Comparison of ENCODE assay signal across 11 cellular contexts in the genomic region with DNA sequence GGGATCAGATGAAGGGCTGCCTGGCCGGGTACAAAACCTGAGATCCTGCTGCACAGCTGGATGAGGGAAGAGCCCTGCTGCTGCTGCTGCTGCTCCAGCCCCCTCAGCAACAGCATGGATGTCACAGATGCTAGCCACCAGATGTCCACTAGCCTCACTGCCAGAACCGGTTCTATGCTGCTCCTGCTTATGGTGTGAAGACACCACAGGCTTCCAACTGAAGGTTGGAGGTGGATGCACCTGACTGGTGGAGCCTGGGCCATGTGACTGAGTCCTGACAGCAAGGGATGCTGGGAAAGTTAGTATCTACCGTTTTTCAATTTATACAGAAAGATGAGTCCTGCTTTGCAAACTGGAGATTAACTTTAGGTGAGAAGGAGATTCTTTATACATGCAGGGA. TPM values are rescaled to one million over a fixed set of nuclear protein-coding genes. Genes with fewer than 3 reads are reported as not detected.
DNase-seq lines count a peak whose midpoint lies in the region; ATAC-seq, FAIRE-seq and TF ChIP-seq lines count a peak whose summit lies in the region.
"Had no signal": no experiment of that assay in that cellular context is flagged by ENCODE, and none has a peak within 500 bp of the region (broad histone marks: within the 10 kb centered on the region; RNA-seq: fewer than 3 reads in every experiment).

No MANE protein-coding gene starts in this region.

- 0 out of 2 replicates have a peak overlapping the region, but pooled peaks have one; percentile 72 for H2AFZ ChIP-seq in Karpas-422 (ENCODE audit: low read length)
- H2AFZ ChIP-seq in HepG2 (ENCODE audit: low read length): no peak overlapping the region

- POLR2A ChIA-PET in HepG2 (lab: Yijun Ruan, JAX): no interaction called here

- H3K4me1 ChIP-seq in Karpas-422 (ENCODE audit: low read length) (peaks cover 5% of the 10 kb centered on the region), HepG2 (ENCODE audit: insufficient read depth, low read length) (peaks cover 51% of the 10 kb centered on the region)
- H3K4me1 ChIP-seq: foreskin keratinocyte, sigmoid colon had no signal

- no peak for TF ChIP-seq RAD21 in HepG2 (CRISPR knock-in tag; IDR thresholded peaks at IDR 0.05)

- BruUV-seq in HepG2 (replicated peaks; lab: Mats Ljungman, UMichigan): no TSS peak

- intact Hi-C loops in HepG2 (cut with micrococcal nuclease; ENCODE audit: unreplicated experiment): no loop called here

- H3K36me3 ChIP-seq in Karpas-422 (ENCODE audit: insufficient read depth, low read length) (no peaks in the 10 kb centered on the region), HepG2 (replicated peaks in 1 of 2; ENCODE audit: control insufficient read depth in 1 of 2, insufficient read depth in 2 of 2, low read length in 2 of 2) (no peaks in the 10 kb centered on the region)
- H3K36me3 ChIP-seq: sigmoid colon had no signal

- peak; percentile 39 for DNase-seq in ELR (ENCODE audit: low read depth)
- DNase-seq in Karpas-422: peak; percentile 73
- no peak for DNase-seq in HepG2 (ENCODE audit: low spot score)
- DNase-seq in HUDEP-2 (lab: John Stamatoyannopoulos, UW; ENCODE audit: unreplicated experiment in 76 of 76): no peak
- DNase-seq: activated CD8-positive, alpha-beta memory T cell treated with anti-CD3 and anti-CD28 coated beads, Interleukin-2, amount 50 U/mL, for 48 hours; foreskin keratinocyte; sigmoid colon had no signal

- TF ChIP-seq CTCF in HepG2 (CRISPR knock-in tag; IDR thresholded peaks at IDR 0.05): no peak

- in situ Hi-C loops in HepG2 (cut with HindIII; ENCODE audit: extremely low pct_ligation_motif_present, low pct_unique_long_range_greater_than_20kb): no loop called here

- H4K20me1 ChIP-seq in Karpas-422 (ENCODE audit: insufficient read depth, low read depth, low read length): no peaks in the 10 kb centered on the region
- H4K20me1 ChIP-seq in HepG2 (ENCODE audit: insufficient read depth, low read length): no peaks in the 10 kb centered on the region

- no peaks in the 10 kb centered on the region for H3K79me2 ChIP-seq in Karpas-422 (ENCODE audit: low read length)
- H3K79me2 ChIP-seq in HepG2 (ENCODE audit: insufficient read depth, low read length): no peaks in the 10 kb centered on the region

- CTCF ChIA-PET in HepG2 (lab: Yijun Ruan, JAX; ENCODE audit: low intra/inter-chr PET ratio, low total read pairs): no interaction called here

- H3K9me3 ChIP-seq in Karpas-422 (ENCODE audit: low read length) (no peaks in the 10 kb centered on the region), HepG2 (ENCODE audit: low read length) (no peaks in the 10 kb centered on the region)
- H3K9me3 ChIP-seq: sigmoid colon had no signal

- no peaks in the 10 kb centered on the region for H3K9me2 ChIP-seq in Karpas-422 (replicated peaks; ENCODE audit: insufficient read depth, low read length)

- FAIRE-seq in HepG2 (lab: Jason Lieb, UNC): peak; percentile 28
- FAIRE-seq: G401.6 had no signal

- H3K9ac ChIP-seq in Karpas-422 (ENCODE audit: low read length): 0 out of 2 replicates have a peak overlapping the region, but pooled peaks have one; percentile 29
- H3K9ac ChIP-seq in HepG2 (ENCODE audit: insufficient read depth, low read depth, low read length): no peak overlapping the region

- peak; percentile 19 for ATAC-seq in HepG2
- ATAC-seq in GM18867 (IDR thresholded peaks at IDR 0.05; ENCODE audit: unreplicated experiment): no peak
- no peak for ATAC-seq in HG03571 (IDR thresholded peaks at IDR 0.05; ENCODE audit: unreplicated experiment)
- ATAC-seq: foreskin keratinocyte had no signal

- H3K27ac ChIP-seq in Karpas-422 (ENCODE audit: low read length) (no peak overlapping the region), HepG2 (ENCODE audit: extremely low read length, insufficient read depth, low read length) (no peak overlapping the region)
- H3K27ac ChIP-seq: foreskin keratinocyte, sigmoid colon had no signal

- H3K27me3 ChIP-seq in Karpas-422 (ENCODE audit: low read length): no peaks in the 10 kb centered on the region
- H3K27me3 ChIP-seq in HepG2 (ENCODE audit: control insufficient read depth in 1 of 2, insufficient read depth in 2 of 2, low read length in 2 of 2): peaks cover 2 to 31% of the 10 kb centered on the region in 2 experiments

- 13% methylated on average over 3 of the region's 3 CpGs for WGBS in HepG2 (ENCODE audit: low lambda C conversion rate)

- H3K4me3 ChIP-seq in Karpas-422 (ENCODE audit: low read length): peak overlapping the region; percentile 10; the same call in 1 of the 2 replicates
- no peak overlapping the region for H3K4me3 ChIP-seq in HepG2 (replicated peaks in 1 of 3; ENCODE audit: insufficient read depth in 1 of 3, low read depth in 2 of 3, low read length in 3 of 3)
- H3K4me3 ChIP-seq: sigmoid colon had no signal

- H3K4me2 ChIP-seq in Karpas-422 (ENCODE audit: low read depth, low read length, poor library complexity, severe bottlenecking) (peak overlapping the region; percentile 43), HepG2 (ENCODE audit: low read depth, low read length) (peak overlapping the region; percentile 37)

- TF ChIP-seq EP300 in HepG2 (IDR thresholded peaks at IDR 0.05; ENCODE audit: low read depth in 2 of 2, low read length in 2 of 2): no peak
- no peak for TF ChIP-seq EP300 in HepG2 (CRISPR knock-in tag; IDR thresholded peaks at IDR 0.05; ENCODE audit: borderline replicate concordance)

- peak; percentile 48 for TF ChIP-seq POLR2A in Raji (IDR thresholded peaks at IDR 0.05; ENCODE audit: insufficient read depth, low read depth, low read length)
- no peak for TF ChIP-seq POLR2A in HepG2 (IDR thresholded peaks at IDR 0.05; ENCODE audit: insufficient read depth in 1 of 2, low read depth in 2 of 2, low read length in 2 of 2)

RNA-seq across cellular contexts. Expression of gene ACTG1, which starts 17.6 kb away (rescaled TPM):
- total RNA-seq in Karpas-422 (2014; rRNA removed; shearing (Covaris generic); ENCODE audit: low replicate concordance): 2,634 and 2,913 TPM in 2 replicates
- total RNA-seq in HepG2 (2016; rRNA removed; fragmentation: Illumina TruSeq; extraction: Trizol): 973 and 1,028 TPM in 2 replicates
- total RNA-seq in HepG2 (2016; cell fraction: cytosol; rRNA removed; fragmentation: Illumina TruSeq; extraction: Trizol; ENCODE audit: low read depth): 361 and 399 TPM in 2 replicates
- total RNA-seq in HepG2 (2016; cell fraction: insoluble cytoplasmic fraction; rRNA removed; fragmentation: Illumina TruSeq; extraction: Trizol): 848 and 989 TPM in 2 replicates
- 986 and 1,002 TPM in 2 replicates for total RNA-seq in HepG2 (2016; cell fraction: membrane; rRNA removed; fragmentation: Illumina TruSeq; extraction: Trizol)
- 479 and 519 TPM in 2 replicates for total RNA-seq in HepG2 (2016; cell fraction: nucleus; rRNA removed; fragmentation: Illumina TruSeq; extraction: Trizol)
- polyA plus RNA-seq in HepG2 (2011; rRNA removed): 1,138 and 1,217 TPM in 2 replicates
- polyA plus RNA-seq in HepG2 (2011; cell fraction: cytosol; rRNA removed): 2,631 and 2,697 TPM in 2 replicates
- polyA plus RNA-seq in HepG2 (2011; cell fraction: nucleus; rRNA removed): 3,693 and 3,967 TPM in 2 replicates
- 1,881 and 2,139 TPM in 2 replicates for polyA plus RNA-seq in HepG2 (2012)
- 598 and 619 TPM in 2 replicates for polyA plus RNA-seq in HepG2 (2016; cell fraction: cytosol; fragmentation: Illumina TruSeq; extraction: Trizol; ENCODE audit: low read depth)
- polyA plus RNA-seq in HepG2 (2016; cell fraction: insoluble cytoplasmic fraction; fragmentation: Illumina TruSeq; extraction: Trizol; ENCODE audit: low read depth): 1,358 and 1,713 TPM in 2 replicates
- 1,224 and 1,364 TPM in 2 replicates for polyA plus RNA-seq in HepG2 (2016; cell fraction: membrane; fragmentation: Illumina TruSeq; extraction: Trizol; ENCODE audit: low read depth)
- 1,038 and 1,070 TPM in 2 replicates for polyA plus RNA-seq in HepG2 (2016; cell fraction: nucleus; fragmentation: Illumina TruSeq; extraction: Trizol; ENCODE audit: insufficient read depth, low read depth)
- 750 and 1,581 TPM in 2 replicates for polyA minus RNA-seq in HepG2 (2011; rRNA and poly(A)+ RNA removed; ENCODE audit: low replicate concordance)
- 1,072 and 1,192 TPM in 2 replicates for polyA minus RNA-seq in HepG2 (2011; cell fraction: cytosol; rRNA and poly(A)+ RNA removed)
- 609 and 760 TPM in 2 replicates for polyA minus RNA-seq in HepG2 (2011; cell fraction: nucleus; rRNA and poly(A)+ RNA removed)

RNA-seq across cellular contexts. Expression of gene FSCN2, which starts 33.2 kb away (rescaled TPM):
- 0.63 and 1.2 TPM in 2 replicates for total RNA-seq in Karpas-422 (2014; rRNA removed; shearing (Covaris generic); ENCODE audit: low replicate concordance)
- total RNA-seq in HepG2 (2016; rRNA removed; fragmentation: Illumina TruSeq; extraction: Trizol): not detected in 2 replicates
- not detected in 2 replicates for total RNA-seq in HepG2 (2016; cell fraction: cytosol; rRNA removed; fragmentation: Illumina TruSeq; extraction: Trizol; ENCODE audit: low read depth)
- not detected in 2 replicates for total RNA-seq in HepG2 (2016; cell fraction: insoluble cytoplasmic fraction; rRNA removed; fragmentation: Illumina TruSeq; extraction: Trizol)
- not detected in 2 replicates for total RNA-seq in HepG2 (2016; cell fraction: membrane; rRNA removed; fragmentation: Illumina TruSeq; extraction: Trizol)
- not detected in 2 replicates for total RNA-seq in HepG2 (2016; cell fraction: nucleus; rRNA removed; fragmentation: Illumina TruSeq; extraction: Trizol)
- 0.09 and 0.31 TPM in 2 replicates for polyA plus RNA-seq in HepG2 (2011; rRNA removed)
- polyA plus RNA-seq in HepG2 (2011; cell fraction: cytosol; rRNA removed): 0.17 TPM in 2 replicates
- 2.2 and 2.8 TPM in 2 replicates for polyA plus RNA-seq in HepG2 (2011; cell fraction: nucleus; rRNA removed)
- polyA plus RNA-seq in HepG2 (2012): 0.11 and 0.17 TPM in 2 replicates
- not detected in 2 replicates for polyA plus RNA-seq in HepG2 (2016; cell fraction: cytosol; fragmentation: Illumina TruSeq; extraction: Trizol; ENCODE audit: low read depth)
- not detected in 2 replicates for polyA plus RNA-seq in HepG2 (2016; cell fraction: insoluble cytoplasmic fraction; fragmentation: Illumina TruSeq; extraction: Trizol; ENCODE audit: low read depth)
- not detected in 2 replicates for polyA plus RNA-seq in HepG2 (2016; cell fraction: membrane; fragmentation: Illumina TruSeq; extraction: Trizol; ENCODE audit: low read depth)
- polyA plus RNA-seq in HepG2 (2016; cell fraction: nucleus; fragmentation: Illumina TruSeq; extraction: Trizol; ENCODE audit: insufficient read depth, low read depth): not detected in 2 replicates
- 1.5 and 1.9 TPM in 2 replicates for polyA minus RNA-seq in HepG2 (2011; rRNA and poly(A)+ RNA removed; ENCODE audit: low replicate concordance)
- polyA minus RNA-seq in HepG2 (2011; cell fraction: cytosol; rRNA and poly(A)+ RNA removed): not detected in 2 replicates
- 0.75 and 0.77 TPM in 2 replicates for polyA minus RNA-seq in HepG2 (2011; cell fraction: nucleus; rRNA and poly(A)+ RNA removed)
- total RNA-seq: foreskin keratinocyte had no signal
- polyA plus RNA-seq: foreskin keratinocyte had no signal

RNA-seq across cellular contexts. Expression of gene FAAP100, which starts 57.2 kb away (rescaled TPM):
- total RNA-seq in Karpas-422 (2014; rRNA removed; shearing (Covaris generic); ENCODE audit: low replicate concordance): 14.8 and 30.9 TPM in 2 replicates
- 13.9 and 20.8 TPM in 2 replicates for total RNA-seq in HepG2 (2016; rRNA removed; fragmentation: Illumina TruSeq; extraction: Trizol)
- total RNA-seq in HepG2 (2016; cell fraction: cytosol; rRNA removed; fragmentation: Illumina TruSeq; extraction: Trizol; ENCODE audit: low read depth): 10.4 and 11.2 TPM in 2 replicates
- 11.4 and 20.4 TPM in 2 replicates for total RNA-seq in HepG2 (2016; cell fraction: insoluble cytoplasmic fraction; rRNA removed; fragmentation: Illumina TruSeq; extraction: Trizol)
- 23.6 and 25.4 TPM in 2 replicates for total RNA-seq in HepG2 (2016; cell fraction: membrane; rRNA removed; fragmentation: Illumina TruSeq; extraction: Trizol)
- total RNA-seq in HepG2 (2016; cell fraction: nucleus; rRNA removed; fragmentation: Illumina TruSeq; extraction: Trizol): 19.0 and 22.7 TPM in 2 replicates
- 7.6 and 11.1 TPM in 2 replicates for polyA plus RNA-seq in HepG2 (2011; rRNA removed)
- polyA plus RNA-seq in HepG2 (2011; cell fraction: cytosol; rRNA removed): 6.5 and 11.8 TPM in 2 replicates
- 37.4 and 38.6 TPM in 2 replicates for polyA plus RNA-seq in HepG2 (2011; cell fraction: nucleus; rRNA removed)
- polyA plus RNA-seq in HepG2 (2012): 9.3 and 10.7 TPM in 2 replicates
- polyA plus RNA-seq in HepG2 (2016; cell fraction: cytosol; fragmentation: Illumina TruSeq; extraction: Trizol; ENCODE audit: low read depth): 6.1 and 6.4 TPM in 2 replicates
- 13.7 and 17.1 TPM in 2 replicates for polyA plus RNA-seq in HepG2 (2016; cell fraction: insoluble cytoplasmic fraction; fragmentation: Illumina TruSeq; extraction: Trizol; ENCODE audit: low read depth)
- 14.4 and 16.7 TPM in 2 replicates for polyA plus RNA-seq in HepG2 (2016; cell fraction: membrane; fragmentation: Illumina TruSeq; extraction: Trizol; ENCODE audit: low read depth)
- 43.7 and 45.9 TPM in 2 replicates for polyA plus RNA-seq in HepG2 (2016; cell fraction: nucleus; fragmentation: Illumina TruSeq; extraction: Trizol; ENCODE audit: insufficient read depth, low read depth)
- 13.6 and 27.9 TPM in 2 replicates for polyA minus RNA-seq in HepG2 (2011; rRNA and poly(A)+ RNA removed; ENCODE audit: low replicate concordance)
- polyA minus RNA-seq in HepG2 (2011; cell fraction: cytosol; rRNA and poly(A)+ RNA removed): 7.7 and 8.2 TPM in 2 replicates
- 22.8 and 26.2 TPM in 2 replicates for polyA minus RNA-seq in HepG2 (2011; cell fraction: nucleus; rRNA and poly(A)+ RNA removed)

Comparison
In these comparisons a context has a peak if more than half of its experiments do, and no peak if none do; other contexts are left out.
1. DNase-seq: peak in ELR (single experiment) and Karpas-422 (single experiment); none in HepG2 (single experiment) and HUDEP-2 (0 of 76).